Comparison of ENCODE assay signal across 9 cellular contexts in genomic region chr2:205867371-205867770, GRCh38.
"Had no signal": no experiment of that assay in that cellular context is flagged by ENCODE, and none has a peak within 500 bp of the region (broad histone marks: within the 10 kb centered on the region; RNA-seq: fewer than 3 reads in every experiment).

No MANE protein-coding gene starts in this region.

- H3K4me1 Mint-ChIP-seq: IgD-negative memory B cell had no signal

- H3K27ac Mint-ChIP-seq: IgD-negative memory B cell had no signal

- H3K27ac ChIP-seq: HL-60, KMS-11 had no signal

- H3K36me3 Mint-ChIP-seq: IgD-negative memory B cell had no signal

- H3K4me3 ChIP-seq: K562 had no signal

- H3K9ac ChIP-seq: KMS-11 had no signal

- H3K4me2 ChIP-seq: KMS-11 had no signal

- FAIRE-seq: HepG2, HTR-8/SVneo, K562 had no signal

- H3K4me3 Mint-ChIP-seq: IgD-negative memory B cell had no signal

- DNase-seq: IMR-90, KBM-7, KG1 had no signal

- ATAC-seq: HepG2, K562 had no signal
